In the genomic region with DNA sequence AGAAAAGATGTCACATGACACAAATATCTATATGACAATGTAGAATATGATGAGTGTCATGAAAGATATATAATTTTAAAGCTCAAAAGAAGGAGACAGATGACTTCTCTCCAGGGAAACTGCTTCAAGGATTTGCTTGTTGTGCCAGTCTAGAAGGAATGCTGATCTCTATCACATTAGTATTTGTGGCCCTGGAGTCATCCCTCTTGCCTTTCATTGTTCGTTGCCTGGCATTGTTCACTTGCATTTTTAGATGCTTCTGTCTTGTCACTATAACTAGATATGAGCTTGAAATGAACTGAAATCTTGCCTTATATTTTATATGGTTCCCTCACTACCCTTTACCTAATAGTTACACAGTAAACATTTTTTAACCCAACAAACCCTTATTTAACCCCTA, we compare ENCODE assay signal across 25 cellular contexts.
"Had no signal": no experiment of that assay in that cellular context is flagged by ENCODE, and none has a peak within 500 bp of the region (broad histone marks: within the 10 kb centered on the region; RNA-seq: fewer than 3 reads in every experiment).

No MANE protein-coding gene starts in this region.

- H2AFZ ChIP-seq: hepatocyte had no signal

- H3K9me3 ChIP-seq: colonic mucosa, esophagus muscularis mucosa, gastroesophageal sphincter, mucosa of descending colon had no signal

- H3K27me3 ChIP-seq: colonic mucosa, dorsolateral prefrontal cortex, esophagus muscularis mucosa, foreskin keratinocyte, gastroesophageal sphincter, heart left ventricle, hepatocyte had no signal

- H3K79me2 ChIP-seq: hepatocyte had no signal

- H3K4me3 ChIP-seq: colonic mucosa, dorsolateral prefrontal cortex, esophagus muscularis mucosa, gastroesophageal sphincter, heart left ventricle, hepatocyte, lung, mucosa of descending colon had no signal

- H3K4me1 ChIP-seq: colonic mucosa, foreskin keratinocyte, gastroesophageal sphincter had no signal

- DNase-seq: cerebellar nuclear complex; colonic mucosa; cortex of kidney; dorsolateral prefrontal cortex; effector CD4-positive, alpha-beta T cell; effector memory CD4-positive, alpha-beta T cell; foreskin keratinocyte; heart left ventricle; hypothalamus; immature natural killer cell; islet precursor cell; kidney; kidney glomerular epithelial cell; left colon; left ventricle myocardium superior; mammary epithelial cell; mesendoderm; midbrain; mucosa of descending colon had no signal

- ATAC-seq: foreskin keratinocyte, gastroesophageal sphincter, left colon, left lobe of liver, left ventricle myocardium superior, mucosa of descending colon had no signal

- H3K4me2 ChIP-seq: hepatocyte had no signal

- FAIRE-seq: frontal cortex, kidney had no signal

- H3K36me3 ChIP-seq: colonic mucosa, esophagus muscularis mucosa, gastroesophageal sphincter, heart left ventricle had no signal

- H3K27ac ChIP-seq: colonic mucosa, dorsolateral prefrontal cortex, esophagus muscularis mucosa, foreskin keratinocyte, gastroesophageal sphincter, hepatocyte had no signal
